15 cellular contexts compared by ENCODE assay signal in the genomic region with DNA sequence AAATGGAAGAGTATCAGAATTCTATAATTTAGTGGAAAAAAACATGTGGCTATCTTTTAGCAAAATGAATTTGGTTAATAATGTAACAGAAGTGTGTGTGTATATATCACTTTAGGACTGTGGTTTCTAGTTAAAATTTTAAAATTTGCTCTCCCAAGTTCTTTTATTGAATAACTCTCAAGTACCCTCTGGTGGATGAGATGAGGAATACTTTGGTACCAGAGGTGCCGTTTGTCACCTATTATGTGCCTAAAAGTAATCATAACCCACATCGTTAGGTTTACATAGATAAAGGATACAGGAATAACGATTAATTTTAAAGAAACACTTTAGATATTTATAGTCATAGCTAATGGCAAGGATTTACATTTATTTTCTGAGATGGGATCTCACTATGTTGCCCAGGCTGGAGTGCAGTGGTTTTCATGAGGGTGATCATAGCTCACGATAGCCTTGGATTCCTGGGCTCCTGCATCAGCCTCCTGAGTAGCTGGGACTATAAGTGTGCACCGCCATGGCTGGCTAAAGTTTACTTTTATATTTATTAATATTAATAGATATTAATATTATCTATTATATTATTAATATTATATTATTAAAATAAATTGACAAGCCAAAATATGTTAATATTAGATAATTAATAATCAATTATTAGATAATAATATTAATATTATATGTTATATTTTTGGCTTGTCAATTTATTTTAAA.
DNase-seq lines count a peak whose midpoint lies in the region; ATAC-seq, FAIRE-seq and TF ChIP-seq lines count a peak whose summit lies in the region.
"Had no signal": no experiment of that assay in that cellular context is flagged by ENCODE, and none has a peak within 500 bp of the region (broad histone marks: within the 10 kb centered on the region; RNA-seq: fewer than 3 reads in every experiment).

No MANE protein-coding gene starts in this region.

- peaks cover 6% of the 10 kb centered on the region for H3K27me3 Mint-ChIP-seq in neural progenitor cell (ENCODE audit: insufficient read depth, low read depth)

- peaks cover 5% of the 10 kb centered on the region for H3K4me1 Mint-ChIP-seq in neural progenitor cell

- H3K4me2 ChIP-seq in neural progenitor cell, result no peak overlapping the region

- H3K4me1 ChIP-seq in neural progenitor cell (peaks cover 3% of the 10 kb centered on the region), BE2C (no peaks in the 10 kb centered on the region)

- FAIRE-seq in TTC549 (lab: Jason Lieb, UNC), result peak; percentile 64
- FAIRE-seq: urothelium cell line had no signal

- no peaks in the 10 kb centered on the region for H3K27me3 ChIP-seq in neural progenitor cell
- no peaks in the 10 kb centered on the region for H3K27me3 ChIP-seq in BE2C
- H3K27me3 ChIP-seq: neutrophil had no signal

- no peak overlapping the region for H3K27ac ChIP-seq in neural progenitor cell
- H3K27ac ChIP-seq: neutrophil, skin epidermis had no signal

- no peaks in the 10 kb centered on the region for H4K20me1 ChIP-seq in neural progenitor cell (ENCODE audit: low read depth)

- peak overlapping the region; percentile 58 for H3K4me3 Mint-ChIP-seq in neural progenitor cell

- no peaks in the 10 kb centered on the region for H3K79me2 ChIP-seq in neural progenitor cell (ENCODE audit: low read depth)

- H3K9me3 ChIP-seq in neural progenitor cell (ENCODE audit: low read depth) (no peaks in the 10 kb centered on the region), BE2C (no peaks in the 10 kb centered on the region)
- H3K9me3 ChIP-seq: MG63, neutrophil had no signal

- H3K4me3 ChIP-seq in neural progenitor cell, result no peak overlapping the region
- H3K4me3 ChIP-seq in BE2C (ENCODE audit: low read depth, low read length), result no peak overlapping the region
- H3K4me3 ChIP-seq: MG63, skin epidermis had no signal

- no peak overlapping the region for H2AFZ ChIP-seq in neural progenitor cell (replicated peaks)

- no peaks in the 10 kb centered on the region for H3F3A ChIP-seq in neural progenitor cell (ENCODE audit: low read depth)

- ATAC-seq in HG02759 (IDR thresholded peaks at IDR 0.05; ENCODE audit: unreplicated experiment), result no peak

- no peaks in the 10 kb centered on the region for H3K36me3 Mint-ChIP-seq in neural progenitor cell

- H3K36me3 ChIP-seq in neural progenitor cell, result no peaks in the 10 kb centered on the region
- H3K36me3 ChIP-seq in BE2C, result no peaks in the 10 kb centered on the region
- H3K36me3 ChIP-seq: MG63, neutrophil had no signal

- TF ChIP-seq CTCF in neural progenitor cell (IDR thresholded peaks at IDR 0.05) (peak; percentile 5), BE2C (IDR thresholded peaks at IDR 0.05; ENCODE audit: low read depth, low read length) (no peak)

- DNase-seq in ELR (ENCODE audit: low read depth) (peak; percentile 33), Kasumi-1 (lab: John Stamatoyannopoulos, UW) (peak; percentile 60 to 61), neural progenitor cell (ENCODE audit: low spot score) (no peak), DMS79 (lab: John Stamatoyannopoulos, UW) (no peak), BE2C (no peak)
- DNase-seq: activated CD4-positive, alpha-beta T cell treated with anti-CD3 and anti-CD28 coated beads, Interleukin-2, amount 50 U/mL, for 48 hours; mammary epithelial cell; NCI-H2227 treated with DMSO at 0.1 percent for 48 hours; stimulated activated naive CD4-positive, alpha-beta T cell treated with Interleukin-2 at 50 U/mL for 16 hours had no signal

- no peak overlapping the region for H3K27ac Mint-ChIP-seq in neural progenitor cell

- no peaks in the 10 kb centered on the region for H3K9me3 Mint-ChIP-seq in neural progenitor cell

- no peak overlapping the region for H3K9ac ChIP-seq in neural progenitor cell

Comparison
In these comparisons a context has a peak if more than half of its experiments do, and no peak if none do; other contexts are left out.
1. DNase-seq: peak in ELR (single experiment) and Kasumi-1 (2 of 2); none in neural progenitor cell (single experiment), DMS79 (single experiment) and BE2C (single experiment).